22 cellular contexts compared by ENCODE assay signal in the genomic region with DNA sequence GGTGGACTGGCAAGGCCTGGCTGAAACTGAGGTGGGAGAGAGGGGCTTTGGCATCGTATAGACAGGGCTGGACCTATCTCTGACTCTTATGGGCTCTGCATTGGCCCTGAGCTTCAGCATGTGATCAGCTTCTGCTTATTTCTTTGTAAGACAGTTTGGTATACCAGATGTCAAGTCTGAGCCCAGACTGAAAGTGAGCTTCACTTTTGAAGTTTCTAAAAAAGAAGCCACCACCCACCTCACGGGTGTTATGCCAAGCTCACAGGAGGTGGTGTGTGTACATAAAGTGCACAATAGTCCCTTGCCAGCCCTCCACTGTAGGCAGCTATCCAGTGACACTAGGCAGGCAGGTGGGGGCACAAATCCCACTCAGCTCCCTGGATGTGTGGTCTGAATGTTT.
"Had no signal": no experiment of that assay in that cellular context is flagged by ENCODE, and none has a peak within 500 bp of the region (broad histone marks: within the 10 kb centered on the region; RNA-seq: fewer than 3 reads in every experiment).

No MANE protein-coding gene starts in this region.

- H3K4me1 ChIP-seq: parathyroid adenoma, prostate gland, right lobe of liver, tibial artery, upper lobe of right lung, vagina had no signal

- H3K9me3 ChIP-seq: prostate gland, right lobe of liver, upper lobe of right lung, vagina had no signal

- DNase-seq: effector CD8-positive, alpha-beta T cell; foreskin melanocyte; head of caudate nucleus; hippocampal formation; left colon; left ventricle myocardium superior; mesenchymal stem cell; midbrain; occipital lobe; right lobe of liver; stimulated activated CD4-positive, alpha-beta T cell treated with anti-CD3 and anti-CD28 coated beads, Interleukin-4, amount 100 ng/mL, for 1 hour; stimulated activated CD8-positive, alpha-beta memory T cell treated with anti-CD3 and anti-CD28 coated beads, Interleukin-4, amount 100 ng/mL, for 48 hours; tibial artery; upper lobe of right lung had no signal

- H3K79me2 ChIP-seq: parathyroid adenoma had no signal

- H2AFZ ChIP-seq: parathyroid adenoma had no signal

- ATAC-seq: left colon; left ventricle myocardium superior; natural killer cell treated with Interleukin-12 subunit alpha and Interleukin-12 subunit beta and Interleukin-15 and Interleukin-18, amount 100 ng/mL, for 72 hours; right lobe of liver; stimulated activated effector memory CD8-positive, alpha-beta T cell treated with anti-CD3 and anti-CD28 coated beads, Interleukin-12 subunit alpha, Interleukin-12 subunit beta, amount 100 ng/mL, for 72 hours; upper lobe of right lung had no signal

- H3K4me3 Mint-ChIP-seq: natural killer cell treated with Interleukin-12 subunit alpha and Interleukin-12 subunit beta and Interleukin-15 and Interleukin-18, amount 100 ng/mL, for 72 hours; stimulated activated effector memory CD8-positive, alpha-beta T cell treated with anti-CD3 and anti-CD28 coated beads, Interleukin-12 subunit alpha, Interleukin-12 subunit beta, amount 100 ng/mL, for 72 hours; stimulated activated naive CD8-positive, alpha-beta T cell treated with anti-CD3 and anti-CD28 coated beads, Interleukin-15, Interleukin-2, amounts not matched to agents 100 ng/mL and 50 ng/mL, for 24 hours had no signal

- H3K4me3 ChIP-seq: dorsolateral prefrontal cortex, lung, prostate gland, right lobe of liver, tibial artery, upper lobe of right lung, vagina had no signal

- H3K36me3 ChIP-seq: prostate gland, right lobe of liver, tibial artery, upper lobe of right lung, vagina had no signal

- H3K27me3 ChIP-seq: right lobe of liver, upper lobe of right lung, vagina had no signal

- H3K27ac Mint-ChIP-seq: natural killer cell treated with Interleukin-12 subunit alpha and Interleukin-12 subunit beta and Interleukin-15 and Interleukin-18, amount 100 ng/mL, for 72 hours; stimulated activated effector memory CD8-positive, alpha-beta T cell treated with anti-CD3 and anti-CD28 coated beads, Interleukin-12 subunit alpha, Interleukin-12 subunit beta, amount 100 ng/mL, for 72 hours; stimulated activated naive CD8-positive, alpha-beta T cell treated with anti-CD3 and anti-CD28 coated beads, Interleukin-15, Interleukin-2, amounts not matched to agents 100 ng/mL and 50 ng/mL, for 24 hours had no signal

- H3K9me3 Mint-ChIP-seq: natural killer cell treated with Interleukin-12 subunit alpha and Interleukin-12 subunit beta and Interleukin-15 and Interleukin-18, amount 100 ng/mL, for 72 hours; stimulated activated effector memory CD8-positive, alpha-beta T cell treated with anti-CD3 and anti-CD28 coated beads, Interleukin-12 subunit alpha, Interleukin-12 subunit beta, amount 100 ng/mL, for 72 hours; stimulated activated naive CD8-positive, alpha-beta T cell treated with anti-CD3 and anti-CD28 coated beads, Interleukin-15, Interleukin-2, amounts not matched to agents 100 ng/mL and 50 ng/mL, for 24 hours had no signal

- H3K9ac ChIP-seq: parathyroid adenoma had no signal

- H3K36me3 Mint-ChIP-seq: natural killer cell treated with Interleukin-12 subunit alpha and Interleukin-12 subunit beta and Interleukin-15 and Interleukin-18, amount 100 ng/mL, for 72 hours; stimulated activated effector memory CD8-positive, alpha-beta T cell treated with anti-CD3 and anti-CD28 coated beads, Interleukin-12 subunit alpha, Interleukin-12 subunit beta, amount 100 ng/mL, for 72 hours had no signal

- H3K27ac ChIP-seq: dorsolateral prefrontal cortex, parathyroid adenoma, prostate gland, right lobe of liver, tibial artery, upper lobe of right lung, vagina had no signal

- H3K4me1 Mint-ChIP-seq: stimulated activated effector memory CD8-positive, alpha-beta T cell treated with anti-CD3 and anti-CD28 coated beads, Interleukin-12 subunit alpha, Interleukin-12 subunit beta, amount 100 ng/mL, for 72 hours had no signal
